ENCODE assay signal across 4 cellular contexts in genomic region chr17:18613016-18613415, GRCh38. TPM values are rescaled to one million over a fixed set of nuclear protein-coding genes. Genes with fewer than 3 reads are reported as not detected.
"Had no signal": no experiment of that assay in that cellular context is flagged by ENCODE, and none has a peak within 500 bp of the region (broad histone marks: within the 10 kb centered on the region; RNA-seq: fewer than 3 reads in every experiment).

No MANE protein-coding gene starts in this region.

RNA-seq across cellular contexts. Expression of gene TBC1D28, which starts 31.2 kb away (rescaled TPM):
- total RNA-seq: GM23338, H1, HT-29, IMR-90 had no signal
